26 cellular contexts compared by ENCODE assay signal in genomic region chr1:96059276-96059675, GRCh38.
"Had no signal": no experiment of that assay in that cellular context is flagged by ENCODE, and none has a peak within 500 bp of the region (broad histone marks: within the 10 kb centered on the region; RNA-seq: fewer than 3 reads in every experiment).

No MANE protein-coding gene starts in this region.

- H3K27ac ChIP-seq: PC-9, RWPE1, SJCRH30 had no signal

- H3K36me3 ChIP-seq: SJCRH30 had no signal

- H3K27me3 ChIP-seq: SJCRH30 had no signal

- H2AFZ ChIP-seq: PC-9 had no signal

- H3K4me2 ChIP-seq: PC-9 had no signal

- H3K4me3 ChIP-seq: PC-9, SJCRH30 had no signal

- H3K4me1 ChIP-seq: SJCRH30 had no signal

- ATAC-seq: Panc1, Right ventricle myocardium inferior had no signal

- DNase-seq: Kasumi-1, KG1, MM.1S, MV-4-11, NCI-H1092, NCI-H1436 treated with DMSO at 0.1 percent for 48 hours, NCI-H1694 treated with DMSO at 0.1 percent for 48 hours, NCI-H187 treated with DMSO at 0.1 percent for 48 hours, NCI-H2029, NCI-H2171 treated with DMSO at 0.1 percent for 48 hours, NCI-H2227 treated with DMSO at 0.1 percent for 48 hours, NCI-H345, NCI-H446, NCI-H510A treated with DMSO at 0.1 percent for 48 hours, NCI-H524 treated with DMSO at 0.1 percent for 48 hours, NCI-H526 treated with DMSO at 0.1 percent for 48 hours, NCI-H774, SHP77, SIG-M5, SJCRH30, SW 1271, T-helper 1 cell had no signal

- H3K9me3 ChIP-seq: SJCRH30 had no signal
